In the genomic region with DNA sequence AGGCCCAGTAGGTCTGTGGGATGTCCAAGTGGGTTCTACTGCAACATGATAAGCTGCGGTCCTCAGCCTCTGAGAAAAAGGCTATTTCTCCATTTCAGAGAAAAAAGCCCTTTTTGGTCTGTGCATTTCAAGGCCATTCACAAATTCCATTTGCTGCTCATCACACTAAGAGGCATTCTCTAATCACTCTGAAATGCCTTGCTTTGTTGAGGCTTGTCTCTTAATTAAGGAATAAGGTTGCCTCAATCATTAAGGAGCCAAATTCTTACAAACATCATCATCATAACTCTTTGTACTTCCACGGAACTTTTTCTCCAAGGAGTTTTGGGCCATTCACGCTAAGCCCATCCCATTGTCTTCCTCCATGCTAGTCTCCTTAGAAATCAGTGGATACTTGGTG, we compare ENCODE assay signal across 1 cellular context.
TF ChIP-seq lines count a peak whose summit lies in the region.

No MANE protein-coding gene starts in this region.

TF ChIP-seq in WTC11, 78 proteins besides CTCF, POLR2A, EP300 and RAD21:
- TF ChIP-seq, protein P1, sequence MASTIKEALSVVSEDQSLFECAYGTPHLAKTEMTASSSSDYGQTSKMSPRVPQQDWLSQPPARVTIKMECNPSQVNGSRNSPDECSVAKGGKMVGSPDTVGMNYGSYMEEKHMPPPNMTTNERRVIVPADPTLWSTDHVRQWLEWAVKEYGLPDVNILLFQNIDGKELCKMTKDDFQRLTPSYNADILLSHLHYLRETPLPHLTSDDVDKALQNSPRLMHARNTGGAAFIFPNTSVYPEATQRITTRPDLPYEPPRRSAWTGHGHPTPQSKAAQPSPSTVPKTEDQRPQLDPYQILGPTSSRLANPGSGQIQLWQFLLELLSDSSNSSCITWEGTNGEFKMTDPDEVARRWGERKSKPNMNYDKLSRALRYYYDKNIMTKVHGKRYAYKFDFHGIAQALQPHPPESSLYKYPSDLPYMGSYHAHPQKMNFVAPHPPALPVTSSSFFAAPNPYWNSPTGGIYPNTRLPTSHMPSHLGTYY (CRISPR knock-in tag; IDR thresholded peaks at IDR 0.05): no peak
- TF ChIP-seq ATF1 (CRISPR knock-in tag; IDR thresholded peaks at IDR 0.05) (no peak), CREM (CRISPR knock-in tag; IDR thresholded peaks at IDR 0.05) (no peak), SMAD4 (CRISPR knock-in tag; IDR thresholded peaks at IDR 0.05) (no peak), ZNF232 (CRISPR knock-in tag; IDR thresholded peaks at IDR 0.05) (no peak)
- TF ChIP-seq, protein P2, sequence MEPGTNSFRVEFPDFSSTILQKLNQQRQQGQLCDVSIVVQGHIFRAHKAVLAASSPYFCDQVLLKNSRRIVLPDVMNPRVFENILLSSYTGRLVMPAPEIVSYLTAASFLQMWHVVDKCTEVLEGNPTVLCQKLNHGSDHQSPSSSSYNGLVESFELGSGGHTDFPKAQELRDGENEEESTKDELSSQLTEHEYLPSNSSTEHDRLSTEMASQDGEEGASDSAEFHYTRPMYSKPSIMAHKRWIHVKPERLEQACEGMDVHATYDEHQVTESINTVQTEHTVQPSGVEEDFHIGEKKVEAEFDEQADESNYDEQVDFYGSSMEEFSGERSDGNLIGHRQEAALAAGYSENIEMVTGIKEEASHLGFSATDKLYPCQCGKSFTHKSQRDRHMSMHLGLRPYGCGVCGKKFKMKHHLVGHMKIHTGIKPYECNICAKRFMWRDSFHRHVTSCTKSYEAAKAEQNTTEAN (CRISPR knock-in tag; IDR thresholded peaks at IDR 0.05): no peak
TF ChIP-seq in WTC11: peak in this region for 0.
